9 cellular contexts compared by ENCODE assay signal in genomic region chr17:35449371-35449931, GRCh38. TPM values are rescaled to one million over a fixed set of nuclear protein-coding genes. Genes with fewer than 3 reads are reported as not detected.
A peak's percentile ranks its signal among the peaks of the same experiment; 100 is the strongest.
DNase-seq lines count a peak whose midpoint lies in the region; ATAC-seq and TF ChIP-seq lines count a peak whose summit lies in the region.
"Had no signal": no experiment of that assay in that cellular context is flagged by ENCODE, and none has a peak within 500 bp of the region (broad histone marks: within the 10 kb centered on the region; RNA-seq: fewer than 3 reads in every experiment).

No MANE protein-coding gene starts in this region.

- H3K27ac ChIP-seq in dorsolateral prefrontal cortex, result no peak overlapping the region

- in situ Hi-C loops in GM13977 (cut with MboI; ENCODE audit: low pct_unique_long_range_greater_than_20kb, low sequenced_read_pairs, unreplicated experiment), result no loop called here

- ATAC-seq in Right ventricle myocardium inferior, result peak; percentile 54

- intact Hi-C loops in Right ventricle myocardium inferior (cut with DNase I) (no loop called here), dorsolateral prefrontal cortex (cut with DNase I) (no loop called here)

- H3K4me1 ChIP-seq in NT2/D1 (ENCODE audit: insufficient read depth, insufficient read length), result no peaks in the 10 kb centered on the region
- H3K4me1 ChIP-seq: uterus had no signal

- no peaks in the 10 kb centered on the region for H3K9me3 ChIP-seq in NT2/D1 (ENCODE audit: insufficient read depth, low read length)
- H3K9me3 ChIP-seq: uterus had no signal

- peak overlapping the region; percentile 64 for H3K9ac ChIP-seq in NT2/D1 (ENCODE audit: insufficient read length, low read depth)

- H3K36me3 ChIP-seq in NT2/D1 (ENCODE audit: insufficient read depth, insufficient read length, low read length), result peaks cover 13% of the 10 kb centered on the region
- H3K36me3 ChIP-seq: uterus had no signal

- peak overlapping the region; percentile 51 for H3K4me3 ChIP-seq in NT2/D1 (ENCODE audit: insufficient read length, low read depth)
- H3K4me3 ChIP-seq in dorsolateral prefrontal cortex, result peak overlapping the region in 21 of 59 donors; percentile 10 to 58 (median 28)

- H3K27me3 ChIP-seq in NT2/D1 (ENCODE audit: insufficient read depth, insufficient read length), result peaks cover 20% of the 10 kb centered on the region
- peaks cover 0 to 96% (median 71%) of the 10 kb centered on the region in 45 donors for H3K27me3 ChIP-seq in dorsolateral prefrontal cortex

- no peak for TF ChIP-seq CTCF in GM13977 (IDR thresholded peaks at IDR 0.05; ENCODE audit: extremely low read depth, insufficient read depth, missing control alignments)
- no peak for TF ChIP-seq CTCF in dorsolateral prefrontal cortex (IDR thresholded peaks at IDR 0.05 in 54 of 56, conservative IDR thresholded peaks at IDR 0.05 in 2 of 56; ENCODE audit: low read depth in 1 of 56, partially characterized antibody in 56 of 56)

- DNase-seq in GM13977 (ENCODE audit: low spot score) (peak; percentile 54), NT2/D1 (ENCODE audit: low read depth, low spot score) (no peak), Right ventricle myocardium inferior (ENCODE audit: missing footprints) (peak; percentile 70), renal cortical epithelial cell (ENCODE audit: low read depth) (peak; percentile 51), dorsolateral prefrontal cortex (no peak), NCI-H2196 treated with DMSO at 0.1 percent for 48 hours (lab: John Stamatoyannopoulos, UW; ENCODE audit: unreplicated experiment) (no peak), activated gamma-delta T cell (lab: John Stamatoyannopoulos, UW) (no peak)
- no peak for DNase-seq in stimulated activated CD4-positive, alpha-beta T cell treated with anti-CD3 and anti-CD28 coated beads, Interleukin-2, amount 100 ng/mL, for 24 hours

RNA-seq across cellular contexts. Expression of gene SLFN13, which starts 0.9 kb away (rescaled TPM):
- 6.7 TPM for total RNA-seq in Right ventricle myocardium inferior
- total RNA-seq in renal cortical epithelial cell, result 3.1 and 9.2 TPM in 2 replicates
- 1 to 10 TPM in 101 of 120 experiments, under 1 TPM in 19; 0.39 to 5.6 (median 2.2) TPM for total RNA-seq in dorsolateral prefrontal cortex

RNA-seq across cellular contexts. Expression of gene SLFN12, which starts 17.2 kb away (rescaled TPM):
- 3.0 TPM for total RNA-seq in Right ventricle myocardium inferior
- total RNA-seq in renal cortical epithelial cell, result 22.1 and 67.0 TPM in 2 replicates
- total RNA-seq in dorsolateral prefrontal cortex, result 1 to 10 TPM in 116 of 120 experiments, under 1 TPM in 4; 0.80 to 6.9 (median 2.3) TPM

Comparison
In these comparisons a context has a peak if more than half of its experiments do, and no peak if none do; other contexts are left out.
1. DNase-seq: peak in GM13977 (single experiment), Right ventricle myocardium inferior (single experiment) and renal cortical epithelial cell (single experiment); none in NT2/D1 (single experiment), dorsolateral prefrontal cortex (0 of 10), NCI-H2196 treated with DMSO at 0.1 percent for 48 hours (single experiment), activated gamma-delta T cell (single experiment) and stimulated activated CD4-positive, alpha-beta T cell treated with anti-CD3 and anti-CD28 coated beads, Interleukin-2, amount 100 ng/mL, for 24 hours (0 of 2).